Comparison of ENCODE assay signal across 15 cellular contexts in genomic region chr6:125370343-125370742, GRCh38.
DNase-seq lines count a peak whose midpoint lies in the region; ATAC-seq and TF ChIP-seq lines count a peak whose summit lies in the region.
"Had no signal": no experiment of that assay in that cellular context is flagged by ENCODE, and none has a peak within 500 bp of the region (broad histone marks: within the 10 kb centered on the region; RNA-seq: fewer than 3 reads in every experiment).

No MANE protein-coding gene starts in this region.

- in situ Hi-C loops in GM23248 (cut with MboI): no loop called here

- H3K4me3 ChIP-seq in heart right ventricle: no peak overlapping the region
- H3K4me3 ChIP-seq in osteoblast (ENCODE audit: insufficient read depth, low read length): no peak overlapping the region
- H3K4me3 ChIP-seq in GM23248: no peak overlapping the region
- H3K4me3 ChIP-seq in lower leg skin (ENCODE audit: low read depth, poor library complexity, severe bottlenecking): no peak overlapping the region
- H3K4me3 ChIP-seq: GM23338 had no signal

- no peak for TF ChIP-seq CTCF in heart right ventricle (IDR thresholded peaks at IDR 0.05)
- TF ChIP-seq CTCF in osteoblast (IDR thresholded peaks at IDR 0.05; ENCODE audit: extremely low read depth, low read depth, low read length): no peak
- no peak for TF ChIP-seq CTCF in lower leg skin (IDR thresholded peaks at IDR 0.05)

- intact Hi-C loops in Right ventricle myocardium superior (cut with DNase I) (no loop called here), left cardiac atrium (cut with DNase I) (no loop called here), heart right ventricle (cut with DNase I) (no loop called here), lower leg skin (cut with DNase I; ENCODE audit: low total_unique reads) (no loop called here)

- no peaks in the 10 kb centered on the region for H3F3A ChIP-seq in GM23248 (ENCODE audit: insufficient read depth)

- H2AFZ ChIP-seq in osteoblast (ENCODE audit: low read length) (peak overlapping the region; percentile 42), GM23248 (no peak overlapping the region)
- H2AFZ ChIP-seq: GM23338 had no signal

- H3K9ac ChIP-seq in GM23248: no peak overlapping the region

- peaks cover 0 to 2% (median 0%) of the 10 kb centered on the region in 9 donors for H3K4me1 ChIP-seq in heart right ventricle
- H3K4me1 ChIP-seq in osteoblast (ENCODE audit: insufficient read depth, low read length): no peaks in the 10 kb centered on the region
- H3K4me1 ChIP-seq in GM23248 (ENCODE audit: insufficient read depth): no peaks in the 10 kb centered on the region

- peak; percentile 96 for ATAC-seq in Right ventricle myocardium superior (ENCODE audit: poor library complexity)
- no peak for ATAC-seq in left cardiac atrium
- peak; percentile 52 to 97 (median 89) for ATAC-seq in heart right ventricle
- ATAC-seq in HG03045 (IDR thresholded peaks at IDR 0.05; ENCODE audit: unreplicated experiment): no peak
- ATAC-seq: GM23338 had no signal

- no peak overlapping the region for H3K27ac ChIP-seq in heart right ventricle
- H3K27ac ChIP-seq in osteoblast (ENCODE audit: low read depth, low read length): no peak overlapping the region
- H3K27ac ChIP-seq in GM23248: no peak overlapping the region

- DNase-seq in Right ventricle myocardium superior: peak; percentile 52
- no peak for DNase-seq in left cardiac atrium
- peak; percentile 20 for DNase-seq in NCI-H69 (lab: John Stamatoyannopoulos, UW)
- peak; percentile 17 to 31 for DNase-seq in heart right ventricle
- DNase-seq in osteoblast (ENCODE audit: insufficient read length, low spot score, missing footprints): no peak
- DNase-seq in GM23248: no peak
- no peak for DNase-seq in lower leg skin (ENCODE audit: low spot score in 2 of 2)
- DNase-seq: ACHN; C1 segment of cervical spinal cord; Calu3; CD4-positive, alpha-beta T cell; DMS 273 treated with DMSO at 0.1 percent for 48 hours; H7 had no signal

- H3K4me2 ChIP-seq in osteoblast (ENCODE audit: insufficient read depth, low read length) (no peak overlapping the region), GM23248 (ENCODE audit: unreplicated experiment) (no peak overlapping the region)
- H3K4me2 ChIP-seq: GM23338 had no signal

- no peaks in the 10 kb centered on the region for H3K79me2 ChIP-seq in osteoblast (ENCODE audit: insufficient read depth, low read length)
- H3K79me2 ChIP-seq in GM23248 (ENCODE audit: insufficient read depth): no peaks in the 10 kb centered on the region

- H3K9me3 ChIP-seq in heart right ventricle (no peaks in the 10 kb centered on the region), osteoblast (ENCODE audit: low read depth, low read length) (no peaks in the 10 kb centered on the region), GM23248 (ENCODE audit: low read depth) (no peaks in the 10 kb centered on the region)

- H4K20me1 ChIP-seq in osteoblast (ENCODE audit: insufficient read depth, low read length) (no peaks in the 10 kb centered on the region), GM23248 (ENCODE audit: insufficient read depth) (no peaks in the 10 kb centered on the region)

- no peak for TF ChIP-seq POLR2A in lower leg skin (IDR thresholded peaks at IDR 0.05)

- H3K9me2 ChIP-seq in GM23248 (ENCODE audit: insufficient read depth): no peaks in the 10 kb centered on the region

- H3K27me3 ChIP-seq in heart right ventricle: no peaks in the 10 kb centered on the region
- peaks cover 7% of the 10 kb centered on the region for H3K27me3 ChIP-seq in osteoblast (ENCODE audit: insufficient read depth, low read length)
- peaks cover 10% of the 10 kb centered on the region for H3K27me3 ChIP-seq in GM23248 (replicated peaks; ENCODE audit: insufficient read depth)

- H3K36me3 ChIP-seq in heart right ventricle (no peaks in the 10 kb centered on the region), osteoblast (ENCODE audit: insufficient read depth, low read length) (no peaks in the 10 kb centered on the region), GM23248 (ENCODE audit: low read depth) (no peaks in the 10 kb centered on the region)

- 39% methylated on average over 8 of the region's 8 CpGs for WGBS in heart right ventricle, 2 donors
- 2 to 5% methylated on average over 8 of the region's 8 CpGs for WGBS in GM23248 (ENCODE audit: low coverage in 1 of 2, low lambda C conversion rate in 2 of 2, missing lambda C conversion rate in 2 of 2), 2 experiments
- 58 to 61% methylated on average over 8 of the region's 8 CpGs for WGBS in lower leg skin, 2 donors

Comparison
In these comparisons a context has a peak if more than half of its experiments do, and no peak if none do; other contexts are left out.
1. ATAC-seq: peak in Right ventricle myocardium superior (single experiment) and heart right ventricle (8 of 8); none in left cardiac atrium (0 of 2) and HG03045 (single experiment).
2. DNase-seq: peak in Right ventricle myocardium superior (single experiment), NCI-H69 (single experiment) and heart right ventricle (2 of 2); none in left cardiac atrium (single experiment), osteoblast (single experiment), GM23248 (single experiment) and lower leg skin (0 of 2).